8 cellular contexts compared by ENCODE assay signal in genomic region chr16:1613728-1614225, GRCh38. TPM values are rescaled to one million over a fixed set of nuclear protein-coding genes. Genes with fewer than 3 reads are reported as not detected.
DNase-seq lines count a peak whose midpoint lies in the region; ATAC-seq and TF ChIP-seq lines count a peak whose summit lies in the region.

No MANE protein-coding gene starts in this region.

- TF ChIP-seq CTCF in Caco-2 (IDR thresholded peaks at IDR 0.05; ENCODE audit: insufficient read depth in 1 of 2, low read depth in 1 of 2, low read length in 1 of 2, severe bottlenecking in 1 of 2, unreplicated experiment in 1 of 2) (no peak), LNCaP clone FGC (IDR thresholded peaks at IDR 0.05; ENCODE audit: control insufficient read depth, extremely low read depth, insufficient read depth) (no peak), mesothelial cell of epicardium (IDR thresholded peaks at IDR 0.05; ENCODE audit: unreplicated experiment) (no peak)

- H3K27ac ChIP-seq in aorta (ENCODE audit: low read depth in 1 of 2, low read length in 2 of 2), result no peak overlapping the region

- peaks cover 7% of the 10 kb centered on the region for H3K4me1 Mint-ChIP-seq in Caco-2 (ENCODE audit: low read depth, unreplicated experiment)
- H3K4me1 Mint-ChIP-seq in mesothelial cell of epicardium, result peaks cover 45% of the 10 kb centered on the region

- H3K27me3 Mint-ChIP-seq in Caco-2 (ENCODE audit: insufficient read depth, unreplicated experiment), result no peaks in the 10 kb centered on the region
- H3K27me3 Mint-ChIP-seq in mesothelial cell of epicardium (ENCODE audit: low read depth), result peaks cover 3% of the 10 kb centered on the region

- H3K9me3 ChIP-seq in Caco-2 (no peaks in the 10 kb centered on the region), aorta (ENCODE audit: control insufficient read depth, low read length) (no peaks in the 10 kb centered on the region)

- no peaks in the 10 kb centered on the region for H3K9me3 Mint-ChIP-seq in Caco-2 (ENCODE audit: unreplicated experiment)
- no peaks in the 10 kb centered on the region for H3K9me3 Mint-ChIP-seq in mesothelial cell of epicardium

- no TSS peak for BruUV-seq in Caco-2 (replicated peaks; lab: Mats Ljungman, UMichigan)

- H3K27ac Mint-ChIP-seq in Caco-2 (ENCODE audit: unreplicated experiment) (peak overlapping the region; percentile 79), mesothelial cell of epicardium (peak overlapping the region; percentile 94)

- in situ Hi-C loops in T47D (cut with HindIII; ENCODE audit: low pct_unique_long_range_greater_than_20kb, low sequenced_read_pairs), result no loop called here

- WGBS in aorta, 2 donors, result 0 to 1% methylated on average over 17 to 39 of the region's 39 CpGs

- H3K36me3 ChIP-seq in Caco-2 (ENCODE audit: control insufficient read depth, insufficient read depth, low read length) (peaks cover 1% of the 10 kb centered on the region; the same call in 1 of the 2 replicates), aorta (ENCODE audit: control insufficient read depth in 1 of 2, insufficient read depth in 2 of 2, low read length in 1 of 2) (no peaks in the 10 kb centered on the region)

- H3K27me3 ChIP-seq in Caco-2 (replicated peaks; ENCODE audit: control insufficient read depth, insufficient read depth, low read length) (no peaks in the 10 kb centered on the region), aorta (ENCODE audit: control insufficient read depth in 1 of 2, insufficient read depth in 2 of 2, low read length in 1 of 2) (no peaks in the 10 kb centered on the region)

- DNase-seq in Caco-2 (peak in 1 of 2 experiments; percentile 13), LNCaP clone FGC (ENCODE audit: low read depth) (no peak), T47D (ENCODE audit: low read depth in 1 of 2, low spot score in 1 of 2) (peak; percentile 7 to 37), mesothelial cell of epicardium (ENCODE audit: low spot score in 2 of 2, unreplicated experiment in 2 of 2) (peak in 1 of 2 experiments; percentile 49), aorta (peak in 1 of 2 donors; percentile 83), mesenteric fat pad (ENCODE audit: low spot score) (no peak), NCI-H1092 (lab: John Stamatoyannopoulos, UW) (no peak)

- ATAC-seq in aorta (ENCODE audit: low FRiP score) (no peak), GM19324 (IDR thresholded peaks at IDR 0.05; ENCODE audit: low FRiP score, unreplicated experiment) (no peak)

- POLR2A ChIA-PET in Caco-2 (lab: Charles Lee), result no interaction called here

- H3K4me1 ChIP-seq in Caco-2 (peaks cover 9% of the 10 kb centered on the region), aorta (ENCODE audit: control insufficient read depth in 1 of 2, insufficient read depth in 2 of 2, low read length in 2 of 2) (peaks cover 2 to 9% of the 10 kb centered on the region in 2 donors)

- peaks cover 18% of the 10 kb centered on the region for H3K36me3 Mint-ChIP-seq in Caco-2 (ENCODE audit: insufficient read depth, unreplicated experiment)
- H3K36me3 Mint-ChIP-seq in mesothelial cell of epicardium, result peaks cover 5% of the 10 kb centered on the region

- H3K4me3 Mint-ChIP-seq in Caco-2 (ENCODE audit: unreplicated experiment), result peak overlapping the region; percentile 80
- peak overlapping the region; percentile 80 for H3K4me3 Mint-ChIP-seq in mesothelial cell of epicardium

- H3K4me3 ChIP-seq in Caco-2 (ENCODE audit: low read depth, low read length), result peak overlapping the region; percentile 52
- H3K4me3 ChIP-seq in LNCaP clone FGC (ENCODE audit: low read depth, low read length), result peak overlapping the region; percentile 92
- H3K4me3 ChIP-seq in aorta (ENCODE audit: low read length in 2 of 2), result peak overlapping the region; percentile 61 to 91

- intact Hi-C loops in Caco-2 (cut with micrococcal nuclease; ENCODE audit: unreplicated experiment), result loop anchor here (5.0 to 10.0 kb wide), 2 partner anchors 61 to 94 kb away; partner anchors contain the start of genes JPT2 and MAPK8IP3
- intact Hi-C loops in aorta (cut with DNase I), result loop anchor here in 1 of 2 donors (1.0 to 10.0 kb wide), 5 partner anchors 61 to 136 kb away; partner anchors contain the start of genes CLCN7, JPT2 and MAPK8IP3

- CTCF ChIA-PET in Caco-2 (lab: Charles Lee), result no interaction called here

RNA-seq across cellular contexts. Expression of gene CRAMP1, which starts 1.6 kb away (rescaled TPM):
- 24.7 and 27.3 TPM in 2 replicates for total RNA-seq in Caco-2 (2022)
- 42.5 to 44.8 TPM (median 43.2 TPM) in 3 replicates for total RNA-seq in mesothelial cell of epicardium
- total RNA-seq in aorta, result 10 to 100 TPM; 17.3 to 24.2 TPM
- 10 to 100 TPM in 1 of 2 donors, 1 to 10 TPM in 1; 2.3 to 11.5 TPM for polyA plus RNA-seq in aorta
- total RNA-seq in mesenteric fat pad, result 15.4 TPM

RNA-seq across cellular contexts. Expression of gene IFT140, which starts 1.9 kb away (rescaled TPM):
- total RNA-seq in Caco-2 (2022) (16.0 and 16.2 TPM in 2 replicates), mesothelial cell of epicardium (60.3 to 63.5 TPM (median 62.9 TPM) in 3 replicates), aorta (10 to 100 TPM; 13.5 to 22.4 TPM), mesenteric fat pad (12.7 TPM)
- polyA plus RNA-seq in aorta, result 10 to 100 TPM in 1 of 2 donors, 1 to 10 TPM in 1; 4.6 to 15.2 TPM

Comparison
In these comparisons a context has a peak if more than half of its experiments do, and no peak if none do; other contexts are left out.
1. DNase-seq: peak in T47D (2 of 2); none in LNCaP clone FGC (single experiment), mesenteric fat pad (single experiment) and NCI-H1092 (single experiment).
2. Peak in every context shown above with its lines, with median percentiles within 50 percentile points of each other: H3K4me3 ChIP-seq.